Comparison of ENCODE assay signal across 12 cellular contexts in genomic region chr1:23524163-23524562, GRCh38. TPM values are rescaled to one million over a fixed set of nuclear protein-coding genes. Genes with fewer than 3 reads are reported as not detected.
DNase-seq lines count a peak whose midpoint lies in the region; ATAC-seq and TF ChIP-seq lines count a peak whose summit lies in the region.
"Had no signal": no experiment of that assay in that cellular context is flagged by ENCODE, and none has a peak within 500 bp of the region (broad histone marks: within the 10 kb centered on the region; RNA-seq: fewer than 3 reads in every experiment).

No MANE protein-coding gene starts in this region.

- no peak for ATAC-seq in heart left ventricle
- ATAC-seq: activated naive CD4-positive, alpha-beta T cell treated with anti-CD3 and anti-CD28 coated beads, Interleukin-2, amount 50 U/mL, for 72 hours; WTC11 had no signal

- no peaks in the 10 kb centered on the region for H3K9me3 Mint-ChIP-seq in CD4-positive, alpha-beta memory T cell
- H3K9me3 Mint-ChIP-seq: activated naive CD4-positive, alpha-beta T cell treated with anti-CD3 and anti-CD28 coated beads, Interleukin-2, amount 50 U/mL, for 72 hours; GM23338; WTC11 had no signal

- H3K27ac ChIP-seq in CD4-positive, alpha-beta memory T cell (ENCODE audit: low read depth, low read length) = peak overlapping the region; percentile 60
- H3K27ac ChIP-seq in MM.1S (ENCODE audit: low read length) (peak overlapping the region; percentile 95; the same call in 1 of the 2 replicates), duodenal mucosa (ENCODE audit: low read depth, low read length) (peak overlapping the region; percentile 71), spleen (peak overlapping the region; percentile 27 to 92 (median 83)), heart left ventricle (peak overlapping the region in 1 of 12 donors; percentile 70)

- peak overlapping the region in 6 of 8 donors; percentile 6 to 87 (median 64) for H3K4me3 Mint-ChIP-seq in CD4-positive, alpha-beta memory T cell
- H3K4me3 Mint-ChIP-seq: GM23338, WTC11 had no signal

- H3K9me2 ChIP-seq in MM.1S (replicated peaks; ENCODE audit: insufficient read depth, low read length) = no peaks in the 10 kb centered on the region
- H3K9me2 ChIP-seq: SK-N-SH had no signal

- H3K4me3 ChIP-seq in CD4-positive, alpha-beta memory T cell (ENCODE audit: low read length in 2 of 2) = peak overlapping the region in 1 of 2 donors; percentile 44
- H3K4me3 ChIP-seq in MM.1S (ENCODE audit: low read length) (peak overlapping the region; percentile 44), duodenal mucosa (ENCODE audit: low read depth in 1 of 2, low read length in 2 of 2) (peak overlapping the region in 1 of 2 donors; percentile 35), spleen (peak overlapping the region in 1 of 8 donors; percentile 41), heart left ventricle (no peak overlapping the region)
- H3K4me3 ChIP-seq: GM23338 had no signal

- H4K20me1 ChIP-seq in MM.1S (ENCODE audit: insufficient read depth, low read length) = no peaks in the 10 kb centered on the region

- peaks cover 0 to 5% of the 10 kb centered on the region in 2 donors for H3K36me3 Mint-ChIP-seq in CD4-positive, alpha-beta memory T cell

- H3K4me1 ChIP-seq in CD4-positive, alpha-beta memory T cell (ENCODE audit: insufficient read depth, low read length) = peaks cover 62% of the 10 kb centered on the region
- peaks cover 45% of the 10 kb centered on the region for H3K4me1 ChIP-seq in MM.1S (ENCODE audit: low read length)
- H3K4me1 ChIP-seq in duodenal mucosa (ENCODE audit: control insufficient read depth in 1 of 2, insufficient read depth in 2 of 2, low read length in 2 of 2) = peaks cover 54 to 56% of the 10 kb centered on the region in 2 donors
- peaks cover 23 to 74% (median 52%) of the 10 kb centered on the region in 6 donors for H3K4me1 ChIP-seq in spleen
- peaks cover 0 to 64% (median 6%) of the 10 kb centered on the region in 12 donors for H3K4me1 ChIP-seq in heart left ventricle

- H2AFZ ChIP-seq in MM.1S (ENCODE audit: low read length) = no peak overlapping the region
- H2AFZ ChIP-seq: GM23338 had no signal

- TF ChIP-seq POLR2A in spleen (IDR thresholded peaks at IDR 0.05) = no peak
- no peak for TF ChIP-seq POLR2A in heart left ventricle (IDR thresholded peaks at IDR 0.05)

- WGBS in spleen, 5 donors = 40 to 77% (median 51%) methylated on average over 3 of the region's 3 CpGs
- 79 to 88% (median 84%) methylated on average over 3 of the region's 3 CpGs for WGBS in heart left ventricle, 4 donors

- H3K27ac Mint-ChIP-seq in CD4-positive, alpha-beta memory T cell = peak overlapping the region; percentile 75 to 95 (median 85)
- H3K27ac Mint-ChIP-seq: activated naive CD4-positive, alpha-beta T cell treated with anti-CD3 and anti-CD28 coated beads, Interleukin-2, amount 50 U/mL, for 72 hours; GM23338; WTC11 had no signal

- H3K27me3 ChIP-seq in CD4-positive, alpha-beta memory T cell (ENCODE audit: insufficient read depth, low read length) = no peaks in the 10 kb centered on the region
- H3K27me3 ChIP-seq in MM.1S (replicated peaks; ENCODE audit: insufficient read depth, low read length) (no peaks in the 10 kb centered on the region), duodenal mucosa (ENCODE audit: control insufficient read depth in 1 of 2, insufficient read depth in 2 of 2, low read length in 2 of 2) (no peaks in the 10 kb centered on the region), spleen (replicated peaks in 1 of 7) (peaks cover 0 to 13% (median 0%) of the 10 kb centered on the region in 7 donors), heart left ventricle (peaks cover 0 to under 1% (median 0%) of the 10 kb centered on the region in 9 donors)

- intact Hi-C loops in CD4-positive, alpha-beta memory T cell (cut with micrococcal nuclease) = no loop called here
- intact Hi-C loops in spleen (cut with DNase I; ENCODE audit: low total_unique reads) = no loop called here
- intact Hi-C loops in heart left ventricle (cut with DNase I) = no loop called here

- H3K79me2 ChIP-seq in MM.1S (ENCODE audit: low read length) = peaks cover 78% of the 10 kb centered on the region

- CTCF ChIA-PET in CD4-positive, alpha-beta memory T cell (lab: Charles Lee; ENCODE audit: partially characterized antibody) = interaction anchor here (1.2 to 30.3 kb wide), 8 partner anchors 8 to 113 kb away, joined by 3 to 924 read pairs (median 10); no protein-coding TSS in a partner anchor

- H3K9ac ChIP-seq in MM.1S (ENCODE audit: low read length) (peak overlapping the region; percentile 98; the same call in 1 of the 2 replicates), duodenal mucosa (ENCODE audit: low read depth in 1 of 2, low read length in 2 of 2) (peak overlapping the region in 1 of 2 donors; percentile 55)
- H3K9ac ChIP-seq: SK-N-SH had no signal

- H3K36me3 ChIP-seq in CD4-positive, alpha-beta memory T cell (ENCODE audit: insufficient read depth, low read length) = no peaks in the 10 kb centered on the region
- H3K36me3 ChIP-seq in MM.1S (replicated peaks; ENCODE audit: insufficient read depth, low read length) (peaks cover 15% of the 10 kb centered on the region), duodenal mucosa (ENCODE audit: control insufficient read depth in 1 of 2, insufficient read depth in 2 of 2, low read length in 2 of 2) (peaks cover 5 to 12% of the 10 kb centered on the region in 2 donors), spleen (peaks cover 0 to 24% (median 0%) of the 10 kb centered on the region in 6 donors), heart left ventricle (no peaks in the 10 kb centered on the region)

- POLR2A ChIA-PET in CD4-positive, alpha-beta memory T cell (lab: Charles Lee; ENCODE audit: partially characterized antibody) = interaction anchor here (0.5 to 9.5 kb wide), 13 partner anchors 9 to 183 kb away, joined by 3 to 69 read pairs (median 15); partner anchors contain the start of gene ID3

- no peaks in the 10 kb centered on the region for H3K9me3 ChIP-seq in CD4-positive, alpha-beta memory T cell (ENCODE audit: control insufficient read depth in 1 of 2, low read length in 2 of 2)
- H3K9me3 ChIP-seq in MM.1S (replicated peaks; ENCODE audit: insufficient read depth, low read length) = no peaks in the 10 kb centered on the region
- no peaks in the 10 kb centered on the region for H3K9me3 ChIP-seq in duodenal mucosa (ENCODE audit: control insufficient read depth in 1 of 2, low read length in 2 of 2)
- H3K9me3 ChIP-seq in spleen = no peaks in the 10 kb centered on the region
- H3K9me3 ChIP-seq in heart left ventricle = no peaks in the 10 kb centered on the region
- H3K9me3 ChIP-seq: SK-N-SH had no signal

- no peak for DNase-seq in CD4-positive, alpha-beta memory T cell
- DNase-seq in MM.1S = no peak
- no peak for DNase-seq in spleen
- DNase-seq in heart left ventricle = no peak
- DNase-seq in KG1 (lab: John Stamatoyannopoulos, UW) = no peak
- no peak for DNase-seq in NCI-H2081 (lab: John Stamatoyannopoulos, UW)
- DNase-seq: hypothalamus had no signal

- H3K4me2 ChIP-seq in MM.1S (ENCODE audit: low read depth, low read length) = peak overlapping the region; percentile 74
- H3K4me2 ChIP-seq: SK-N-SH had no signal

- H3F3A ChIP-seq in MM.1S (ENCODE audit: insufficient read depth, low read length) = peaks cover 49% of the 10 kb centered on the region

- H3K4me1 Mint-ChIP-seq in CD4-positive, alpha-beta memory T cell = peaks cover 45 to 76% (median 68%) of the 10 kb centered on the region in 4 donors

- H3K27me3 Mint-ChIP-seq in CD4-positive, alpha-beta memory T cell = no peaks in the 10 kb centered on the region

- TF ChIP-seq CTCF in MM.1S (IDR thresholded peaks at IDR 0.05; ENCODE audit: low read length) = no peak
- TF ChIP-seq CTCF in spleen (IDR thresholded peaks at IDR 0.05 in 8 of 11, conservative IDR thresholded peaks at IDR 0.05 in 3 of 11) = no peak
- TF ChIP-seq CTCF in heart left ventricle (IDR thresholded peaks at IDR 0.05) = no peak

RNA-seq across cellular contexts. Expression of gene E2F2, which starts 6.9 kb away (rescaled TPM):
- 1 to 10 TPM; 1.1 to 1.2 TPM for total RNA-seq in CD4-positive, alpha-beta memory T cell
- polyA plus RNA-seq in CD4-positive, alpha-beta memory T cell = 1 to 10 TPM in 1 of 2 donors, under 1 TPM in 1; 0.69 to 1.1 TPM
- total RNA-seq in spleen (10 to 100 TPM in 2 of 7 donors, 1 to 10 TPM in 5; 3.4 to 18.9 (median 8.4) TPM), heart left ventricle (1 to 10 TPM in 1 of 9 donors, under 1 TPM in 7, not detected in 1; 0.07 to 2.7 (median 0.21) TPM)
- polyA plus RNA-seq in spleen (1 to 10 TPM in 2 of 3 donors, under 1 TPM in 1; 0.89 to 2.3 (median 1.5) TPM), heart left ventricle (under 1 TPM; 0.04 to 0.12 TPM)

RNA-seq across cellular contexts. Expression of gene ID3, which starts 35.1 kb away (rescaled TPM):
- total RNA-seq in CD4-positive, alpha-beta memory T cell = 10 to 100 TPM; 89.6 to 98.0 TPM
- polyA plus RNA-seq in CD4-positive, alpha-beta memory T cell = 10 to 100 TPM in 1 of 2 donors, 1 to 10 TPM in 1; 8.9 to 20.1 TPM
- total RNA-seq in spleen (100 to 1,000 TPM in 1 of 7 donors, 10 to 100 TPM in 6; 49.5 to 122 (median 65.4) TPM), heart left ventricle (100 to 1,000 TPM in 3 of 9 donors, 10 to 100 TPM in 6; 57.5 to 185 (median 91.0) TPM)
- polyA plus RNA-seq in spleen (100 to 1,000 TPM in 2 of 3 donors, 10 to 100 TPM in 1; 59.8 to 118 (median 109) TPM), heart left ventricle (100 to 1,000 TPM in 1 of 2 donors, 10 to 100 TPM in 1; 55.3 to 153 TPM)

RNA-seq across cellular contexts. Expression of gene ASAP3, which starts 40.2 kb away (rescaled TPM):
- total RNA-seq in CD4-positive, alpha-beta memory T cell = 1 to 10 TPM; 1.2 to 1.4 TPM
- polyA plus RNA-seq in CD4-positive, alpha-beta memory T cell = 1 to 10 TPM in 1 of 2 donors, under 1 TPM in 1; 0.73 to 1.4 TPM
- 10 to 100 TPM in 4 of 7 donors, 1 to 10 TPM in 3; 7.7 to 13.8 (median 10.5) TPM for total RNA-seq in spleen
- 1 to 10 TPM; 2.9 to 7.4 (median 3.0) TPM for polyA plus RNA-seq in spleen
- 10 to 100 TPM; 22.4 to 86.1 (median 35.8) TPM for total RNA-seq in heart left ventricle
- 10 to 100 TPM; 30.0 to 40.0 TPM for polyA plus RNA-seq in heart left ventricle
